Comparison of ENCODE assay signal across 7 cellular contexts in the genomic region with DNA sequence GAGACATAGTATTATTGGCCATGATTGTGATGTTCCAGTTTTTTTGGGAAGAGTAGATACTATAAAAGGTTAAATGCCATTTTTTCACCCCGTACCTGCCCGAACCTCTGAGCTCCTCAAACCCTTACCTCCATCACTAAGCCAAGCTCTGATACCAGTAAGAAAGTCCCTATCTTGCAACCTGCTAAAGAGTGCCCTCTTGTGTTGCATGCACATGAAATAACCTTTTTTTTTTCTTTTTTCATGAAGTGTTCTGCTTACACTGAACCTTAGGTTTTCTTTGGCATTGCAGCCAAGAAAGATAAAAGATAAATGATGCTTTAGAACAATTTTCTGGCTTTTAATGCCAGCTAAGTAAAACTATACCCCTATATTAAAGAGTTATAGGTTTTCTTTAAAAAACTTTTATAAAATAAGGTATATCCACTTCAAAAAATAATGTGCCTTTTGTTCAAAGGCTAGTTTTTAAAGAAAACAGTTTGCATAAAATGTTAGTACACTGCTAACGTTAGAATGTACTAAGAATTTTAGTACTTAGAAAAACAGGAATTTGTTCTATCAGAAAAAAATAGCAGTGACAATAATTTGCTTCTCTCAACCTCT.
DNase-seq lines count a peak whose midpoint lies in the region; ATAC-seq and TF ChIP-seq lines count a peak whose summit lies in the region.

No MANE protein-coding gene starts in this region.

- H3K4me1 ChIP-seq in RWPE2 (ENCODE audit: insufficient read depth, poor library complexity, severe bottlenecking) (no peaks in the 10 kb centered on the region), ovary (ENCODE audit: insufficient read depth) (no peaks in the 10 kb centered on the region)

- no peak overlapping the region for H3K4me3 ChIP-seq in GM12865 (ENCODE audit: low read depth, low read length)
- no peak overlapping the region for H3K4me3 ChIP-seq in RWPE2 (ENCODE audit: severe bottlenecking)
- no peak overlapping the region for H3K4me3 ChIP-seq in ovary

- ATAC-seq in RWPE2 (ENCODE audit: low read depth), result peak; percentile 44; the same call in 1 of the 3 replicates

- H3K9me3 ChIP-seq in RWPE2 (ENCODE audit: severe bottlenecking), result no peaks in the 10 kb centered on the region
- H3K9me3 ChIP-seq in ovary, result no peaks in the 10 kb centered on the region

- H3K27ac ChIP-seq in RWPE2 (ENCODE audit: poor library complexity, severe bottlenecking), result no peak overlapping the region
- no peak overlapping the region for H3K27ac ChIP-seq in ovary

- DNase-seq in GM12865 (ENCODE audit: low read depth) (peak; percentile 61), LHCN-M2 (ENCODE audit: low read depth) (peak; percentile 55), RWPE2 (ENCODE audit: low spot score) (no peak), fibroblast of the conjunctiva (ENCODE audit: low read depth) (peak; percentile 46), smooth muscle cell of the brain vasculature (ENCODE audit: low read depth, low spot score) (peak; percentile 54), ovary (no peak), activated T-cell treated with anti-CD3 and anti-CD28 coated beads for 4 hours (no peak)

- no peak for TF ChIP-seq POLR2A in ovary (IDR thresholded peaks at IDR 0.05)

- 31 to 48% (median 32%) methylated on average over 3 of the region's 3 CpGs for WGBS in ovary, 3 donors

- intact Hi-C loops in ovary (cut with DNase I), result loop anchor here in 1 of 4 donors (5.0 kb wide), 1 partner anchor 225 kb away; no protein-coding TSS in a partner anchor

- no peaks in the 10 kb centered on the region for H3K27me3 ChIP-seq in RWPE2 (ENCODE audit: insufficient read depth, poor library complexity, severe bottlenecking)
- no peaks in the 10 kb centered on the region for H3K27me3 ChIP-seq in ovary

- peak; percentile 50 for TF ChIP-seq CTCF in GM12865 (IDR thresholded peaks at IDR 0.05; ENCODE audit: insufficient read depth, low read depth, low read length, missing control alignments)
- peak; percentile 87 for TF ChIP-seq CTCF in RWPE2 (IDR thresholded peaks at IDR 0.05; ENCODE audit: poor library complexity, severe bottlenecking)
- no peak for TF ChIP-seq CTCF in ovary (IDR thresholded peaks at IDR 0.05)

- H3K36me3 ChIP-seq in RWPE2 (ENCODE audit: low read depth) (no peaks in the 10 kb centered on the region), ovary (no peaks in the 10 kb centered on the region)

- TF ChIP-seq EP300 in ovary (IDR thresholded peaks at IDR 0.05), result no peak

Comparison
In these comparisons a context has a peak if more than half of its experiments do, and no peak if none do; other contexts are left out.
1. DNase-seq: peak in GM12865 (single experiment), LHCN-M2 (single experiment), fibroblast of the conjunctiva (single experiment) and smooth muscle cell of the brain vasculature (single experiment); none in RWPE2 (single experiment), ovary (0 of 5) and activated T-cell treated with anti-CD3 and anti-CD28 coated beads for 4 hours (single experiment).
2. CTCF ChIP-seq: peak in GM12865 (single experiment) and RWPE2 (single experiment); none in ovary (0 of 3).